Comparison of ENCODE assay signal across 12 cellular contexts in the genomic region with DNA sequence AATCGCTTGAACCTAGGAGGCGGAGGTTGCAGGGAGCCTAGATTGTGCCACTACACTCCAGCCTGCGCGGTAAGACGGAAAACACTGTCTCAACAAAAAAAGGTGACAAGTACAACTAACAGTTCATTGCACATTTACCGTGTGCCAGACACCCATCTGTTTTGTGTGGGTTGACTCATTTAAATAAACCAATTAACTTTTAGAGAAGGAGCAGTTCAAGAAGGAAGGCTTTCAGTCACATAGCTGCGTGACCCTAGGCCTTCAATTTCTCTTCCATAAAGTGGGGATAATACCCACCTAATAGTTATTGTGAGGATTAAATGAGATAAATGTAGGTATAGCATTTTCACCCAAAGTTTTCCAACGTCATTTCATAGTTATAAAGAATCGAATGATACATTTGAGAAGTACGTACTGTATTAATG. TPM values are rescaled to one million over a fixed set of nuclear protein-coding genes. Genes with fewer than 3 reads are reported as not detected.
DNase-seq lines count a peak whose midpoint lies in the region; ATAC-seq, FAIRE-seq and TF ChIP-seq lines count a peak whose summit lies in the region.
"Had no signal": no experiment of that assay in that cellular context is flagged by ENCODE, and none has a peak within 500 bp of the region (broad histone marks: within the 10 kb centered on the region; RNA-seq: fewer than 3 reads in every experiment).

No MANE protein-coding gene starts in this region.

- no peak for FAIRE-seq in urothelium cell line (lab: Jason Lieb, UNC)
- FAIRE-seq: GM18507 had no signal

- H3K27me3 ChIP-seq in spleen (replicated peaks in 1 of 7): peaks cover 0 to 11% (median 0%) of the 10 kb centered on the region in 7 donors

- H3K9me3 ChIP-seq in spleen: no peaks in the 10 kb centered on the region
- H3K9me3 ChIP-seq: uterus had no signal

- TF ChIP-seq CTCF in spleen (IDR thresholded peaks at IDR 0.05 in 8 of 11, conservative IDR thresholded peaks at IDR 0.05 in 3 of 11): no peak

- WGBS in spleen, 5 donors: 61 to 80% (median 75%) methylated on average over 10 of the region's 10 CpGs

- H3K4me1 ChIP-seq in spleen: peaks cover 15 to 83% (median 51%) of the 10 kb centered on the region in 6 donors

- H3K4me3 ChIP-seq in spleen: peak overlapping the region in 1 of 8 donors; percentile 83
- H3K4me3 ChIP-seq: PC-9, uterus had no signal

- no peak for ATAC-seq in GM19452 (IDR thresholded peaks at IDR 0.05; ENCODE audit: unreplicated experiment)

- no peaks in the 10 kb centered on the region for H3K36me3 ChIP-seq in spleen
- H3K36me3 ChIP-seq: uterus had no signal

- no peak for TF ChIP-seq POLR2A in spleen (IDR thresholded peaks at IDR 0.05)

- peak; percentile 4 for DNase-seq in activated CD8-positive, alpha-beta memory T cell treated with anti-CD3 and anti-CD28 coated beads, Interleukin-2, amount 50 U/mL, for 1 hour (ENCODE audit: extremely low read depth)
- no peak for DNase-seq in activated CD8-positive, alpha-beta memory T cell treated with anti-CD3 and anti-CD28 coated beads, Interleukin-2, amount 50 U/mL, for 48 hours
- DNase-seq in T follicular helper cell (ENCODE audit: low read depth): peak; percentile 15
- peak; percentile 45 for DNase-seq in central memory CD4-positive, alpha-beta T cell
- DNase-seq in spleen: no peak
- no peak for DNase-seq in urothelium cell line (ENCODE audit: low spot score)
- no peak for DNase-seq in cortex of kidney (lab: John Stamatoyannopoulos, UW)
- DNase-seq: EL, PC-9, uterus had no signal

- intact Hi-C loops in spleen (cut with DNase I; ENCODE audit: low total_unique reads): no loop called here

- peak overlapping the region; percentile 87 to 97 (median 94) for H3K27ac ChIP-seq in spleen
- H3K27ac ChIP-seq: PC-9, uterus had no signal

RNA-seq across cellular contexts. Expression of a gene that starts 52.3 kb away (rescaled TPM):
- 10 to 100 TPM; 21.4 to 41.5 (median 25.5) TPM for total RNA-seq in spleen
- polyA plus RNA-seq in spleen: 1 to 10 TPM; 2.5 to 3.7 (median 2.7) TPM

Comparison
In these comparisons a context has a peak if more than half of its experiments do, and no peak if none do; other contexts are left out.
1. DNase-seq: peak in activated CD8-positive, alpha-beta memory T cell treated with anti-CD3 and anti-CD28 coated beads, Interleukin-2, amount 50 U/mL, for 1 hour (single experiment), T follicular helper cell (single experiment) and central memory CD4-positive, alpha-beta T cell (single experiment); none in activated CD8-positive, alpha-beta memory T cell treated with anti-CD3 and anti-CD28 coated beads, Interleukin-2, amount 50 U/mL, for 48 hours (single experiment), spleen (single experiment), urothelium cell line (single experiment) and cortex of kidney (single experiment).